Comparison of ENCODE assay signal across 9 cellular contexts in the genomic region with DNA sequence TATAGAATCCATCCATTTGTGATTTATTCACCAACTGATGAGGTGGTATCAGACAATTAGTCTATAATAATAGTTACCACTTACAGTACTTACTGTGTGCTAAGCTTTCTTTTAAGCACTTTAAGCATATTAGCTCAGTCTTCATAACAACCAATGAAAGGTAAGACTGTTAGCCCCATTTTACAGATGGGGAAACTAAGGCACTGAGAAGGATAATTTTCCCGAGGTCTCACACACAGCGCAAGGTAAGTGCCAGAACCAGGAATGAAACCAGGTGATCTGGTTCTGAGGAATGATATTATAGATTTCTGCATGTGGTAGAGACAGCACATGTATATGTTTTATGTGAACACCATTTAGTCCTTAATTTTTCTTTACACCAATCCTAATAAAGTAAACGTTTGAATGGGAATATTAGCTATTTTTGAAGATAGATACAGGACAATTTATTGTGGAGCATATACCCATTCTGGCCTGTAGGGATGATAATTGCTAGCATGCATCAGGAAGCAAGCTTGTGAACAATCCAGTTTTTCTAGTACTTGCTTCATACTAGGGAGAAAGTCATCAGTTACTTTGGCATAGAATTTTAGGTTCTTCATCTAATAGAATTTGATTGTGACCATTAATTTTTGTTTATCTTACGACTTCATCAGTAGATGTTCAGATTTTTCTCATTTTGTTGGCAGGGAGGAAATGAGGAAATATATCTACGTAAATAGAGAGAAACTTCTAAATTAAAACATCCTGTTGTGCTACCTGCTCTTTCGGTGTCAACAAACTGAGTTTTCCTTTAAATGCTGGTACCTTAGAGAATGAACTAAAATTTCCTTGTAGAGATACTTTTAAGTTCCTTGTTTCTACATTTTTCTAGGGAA. TPM values are rescaled to one million over a fixed set of nuclear protein-coding genes. Genes with fewer than 3 reads are reported as not detected.
DNase-seq lines count a peak whose midpoint lies in the region; ATAC-seq, FAIRE-seq and TF ChIP-seq lines count a peak whose summit lies in the region.
"Had no signal": no experiment of that assay in that cellular context is flagged by ENCODE, and none has a peak within 500 bp of the region (broad histone marks: within the 10 kb centered on the region; RNA-seq: fewer than 3 reads in every experiment).

No MANE protein-coding gene starts in this region.

- H3K4me1 Mint-ChIP-seq in activated naive CD8-positive, alpha-beta T cell treated with anti-CD3 and anti-CD28 coated beads, Interleukin-2, amount 50 U/mL, for 24 hours: peaks cover 78% of the 10 kb centered on the region

- peaks cover 1 to 17% of the 10 kb centered on the region in 2 experiments; a peak in 4 of 5 replicates for H3K36me3 ChIP-seq in HepG2 (replicated peaks in 1 of 2; ENCODE audit: control insufficient read depth in 1 of 2, insufficient read depth in 2 of 2, low read length in 2 of 2)

- CTCF ChIA-PET in HepG2 (lab: Yijun Ruan, JAX; ENCODE audit: low intra/inter-chr PET ratio, low total read pairs): no interaction called here

- TF ChIP-seq EP300 in HepG2 (IDR thresholded peaks at IDR 0.05; ENCODE audit: low read depth in 2 of 2, low read length in 2 of 2): no peak
- no peak for TF ChIP-seq EP300 in HepG2 (CRISPR knock-in tag; IDR thresholded peaks at IDR 0.05; ENCODE audit: borderline replicate concordance)

- H3K79me2 ChIP-seq in HepG2 (ENCODE audit: insufficient read depth, low read length): peaks cover 78% of the 10 kb centered on the region

- H3K27ac ChIP-seq in HepG2 (ENCODE audit: extremely low read length, insufficient read depth, low read length): no peak overlapping the region

- H3K4me3 ChIP-seq in HepG2 (replicated peaks in 1 of 3; ENCODE audit: insufficient read depth in 1 of 3, low read depth in 2 of 3, low read length in 3 of 3) (0 out of 6 replicates have a peak overlapping the region, but pooled peaks of 1 of the 3 experiments have one; percentile 0), lower leg skin (ENCODE audit: low read depth, poor library complexity, severe bottlenecking) (no peak overlapping the region)

- ATAC-seq in activated naive CD8-positive, alpha-beta T cell treated with anti-CD3 and anti-CD28 coated beads, Interleukin-2, amount 50 U/mL, for 24 hours: no peak
- ATAC-seq in HepG2: no peak
- ATAC-seq in HG03457 (IDR thresholded peaks at IDR 0.05; ENCODE audit: unreplicated experiment): no peak

- no peaks in the 10 kb centered on the region; a peak in 1 of 5 replicates for H3K27me3 ChIP-seq in HepG2 (ENCODE audit: control insufficient read depth in 1 of 2, insufficient read depth in 2 of 2, low read length in 2 of 2)

- BruUV-seq in HepG2 (replicated peaks; lab: Mats Ljungman, UMichigan): no TSS peak

- H3K4me1 ChIP-seq in HepG2 (ENCODE audit: insufficient read depth, low read length): peaks cover 53% of the 10 kb centered on the region

- H3K9ac ChIP-seq in HepG2 (ENCODE audit: insufficient read depth, low read depth, low read length): no peak overlapping the region

- peaks cover 42% of the 10 kb centered on the region for H3K36me3 Mint-ChIP-seq in activated naive CD8-positive, alpha-beta T cell treated with anti-CD3 and anti-CD28 coated beads, Interleukin-2, amount 50 U/mL, for 24 hours (ENCODE audit: low read depth)

- H2AFZ ChIP-seq in HepG2 (ENCODE audit: low read length): no peak overlapping the region

- intact Hi-C loops in HepG2 (cut with micrococcal nuclease; ENCODE audit: unreplicated experiment): loop anchor here (10.0 kb wide), 1 partner anchor 674 kb away; the partner anchor contains the start of gene OSER1
- intact Hi-C loops in lower leg skin (cut with DNase I; ENCODE audit: low total_unique reads): no loop called here

- H3K27ac Mint-ChIP-seq in activated naive CD8-positive, alpha-beta T cell treated with anti-CD3 and anti-CD28 coated beads, Interleukin-2, amount 50 U/mL, for 24 hours: peak overlapping the region; percentile 63

- H4K20me1 ChIP-seq in HepG2 (ENCODE audit: insufficient read depth, low read length): peaks cover 58% of the 10 kb centered on the region

- DNase-seq in AG08396 (ENCODE audit: low spot score) (peak; percentile 26), HCEC 1CT (peak; percentile 32), HepG2 (ENCODE audit: low spot score) (peak; percentile 31), ACHN (no peak), lower leg skin (ENCODE audit: low spot score in 2 of 2) (no peak), retina (no peak)
- no peak for DNase-seq in activated naive CD8-positive, alpha-beta T cell treated with anti-CD3 and anti-CD28 coated beads, Interleukin-2, amount 50 U/mL, for 24 hours
- DNase-seq: NCI-H1092 treated with DMSO at 0.1 percent for 48 hours had no signal

- 78% methylated on average over 6 of the region's 6 CpGs for WGBS in HepG2 (ENCODE audit: low lambda C conversion rate)
- WGBS in lower leg skin, 2 donors: 40 to 43% methylated on average over 6 of the region's 6 CpGs

- no peak for FAIRE-seq in HepG2 (lab: Jason Lieb, UNC)

- peak overlapping the region; percentile 95 for H3K4me3 Mint-ChIP-seq in activated naive CD8-positive, alpha-beta T cell treated with anti-CD3 and anti-CD28 coated beads, Interleukin-2, amount 50 U/mL, for 24 hours

- peak overlapping the region; percentile 83 for H3K4me2 ChIP-seq in HepG2 (ENCODE audit: low read depth, low read length)

- no peaks in the 10 kb centered on the region for H3K9me3 Mint-ChIP-seq in activated naive CD8-positive, alpha-beta T cell treated with anti-CD3 and anti-CD28 coated beads, Interleukin-2, amount 50 U/mL, for 24 hours

- no peak for TF ChIP-seq RAD21 in HepG2 (CRISPR knock-in tag; IDR thresholded peaks at IDR 0.05)

- POLR2A ChIA-PET in HepG2 (lab: Yijun Ruan, JAX): interaction anchor here (1.0 to 3.0 kb wide), 3 partner anchors 8 to 22 kb away, joined by 3 to 14 read pairs (median 8); partner anchors contain the start of gene PABPC1L

- TF ChIP-seq CTCF in HepG2 (CRISPR knock-in tag; IDR thresholded peaks at IDR 0.05) (no peak), lower leg skin (IDR thresholded peaks at IDR 0.05) (no peak)

- no peaks in the 10 kb centered on the region for H3K27me3 Mint-ChIP-seq in activated naive CD8-positive, alpha-beta T cell treated with anti-CD3 and anti-CD28 coated beads, Interleukin-2, amount 50 U/mL, for 24 hours

- in situ Hi-C loops in HepG2 (cut with HindIII; ENCODE audit: extremely low pct_ligation_motif_present, low pct_unique_long_range_greater_than_20kb) (no loop called here), ACHN (cut with HindIII; ENCODE audit: low pct_ligation_motif_present, low pct_unique_long_range_greater_than_20kb, low sequenced_read_pairs) (no loop called here)

- no peak for TF ChIP-seq POLR2A in HepG2 (IDR thresholded peaks at IDR 0.05; ENCODE audit: insufficient read depth in 1 of 2, low read depth in 2 of 2, low read length in 2 of 2)
- TF ChIP-seq POLR2A in lower leg skin (IDR thresholded peaks at IDR 0.05): no peak

- no peaks in the 10 kb centered on the region for H3K9me3 ChIP-seq in HepG2 (ENCODE audit: low read length)

RNA-seq across cellular contexts. Expression of gene YWHAB, which starts 3.0 kb away (rescaled TPM):
- total RNA-seq in HepG2 (2016; rRNA removed; fragmentation: Illumina TruSeq; extraction: Trizol) (121 and 184 TPM in 2 replicates), lower leg skin (100 to 1,000 TPM in 2 of 4 donors, 10 to 100 TPM in 2; 78.5 to 133 (median 105) TPM)
- 13.1 and 14.3 TPM in 2 replicates for total RNA-seq in HepG2 (2016; cell fraction: cytosol; rRNA removed; fragmentation: Illumina TruSeq; extraction: Trizol; ENCODE audit: low read depth)
- 123 and 180 TPM in 2 replicates for total RNA-seq in HepG2 (2016; cell fraction: insoluble cytoplasmic fraction; rRNA removed; fragmentation: Illumina TruSeq; extraction: Trizol)
- 60.9 and 62.9 TPM in 2 replicates for total RNA-seq in HepG2 (2016; cell fraction: membrane; rRNA removed; fragmentation: Illumina TruSeq; extraction: Trizol)
- 79.4 and 83.5 TPM in 2 replicates for total RNA-seq in HepG2 (2016; cell fraction: nucleus; rRNA removed; fragmentation: Illumina TruSeq; extraction: Trizol)
- 64.0 and 77.2 TPM in 2 replicates for polyA plus RNA-seq in HepG2 (2011; rRNA removed)
- polyA plus RNA-seq in HepG2 (2011; cell fraction: cytosol; rRNA removed): 41.7 and 66.1 TPM in 2 replicates
- 28.9 and 37.6 TPM in 2 replicates for polyA plus RNA-seq in HepG2 (2011; cell fraction: nucleus; rRNA removed)
- polyA plus RNA-seq in HepG2 (2012): 122 and 130 TPM in 2 replicates
- polyA plus RNA-seq in HepG2 (2016; cell fraction: cytosol; fragmentation: Illumina TruSeq; extraction: Trizol; ENCODE audit: low read depth): 22.2 and 23.8 TPM in 2 replicates
- polyA plus RNA-seq in HepG2 (2016; cell fraction: insoluble cytoplasmic fraction; fragmentation: Illumina TruSeq; extraction: Trizol; ENCODE audit: low read depth): 254 and 256 TPM in 2 replicates
- polyA plus RNA-seq in HepG2 (2016; cell fraction: membrane; fragmentation: Illumina TruSeq; extraction: Trizol; ENCODE audit: low read depth): 47.1 and 50.3 TPM in 2 replicates
- polyA plus RNA-seq in HepG2 (2016; cell fraction: nucleus; fragmentation: Illumina TruSeq; extraction: Trizol; ENCODE audit: insufficient read depth, low read depth): 121 and 126 TPM in 2 replicates
- 22.5 and 46.6 TPM in 2 replicates for polyA minus RNA-seq in HepG2 (2011; rRNA and poly(A)+ RNA removed; ENCODE audit: low replicate concordance)
- 38.2 and 43.5 TPM in 2 replicates for polyA minus RNA-seq in HepG2 (2011; cell fraction: cytosol; rRNA and poly(A)+ RNA removed)
- 64.2 and 67.4 TPM in 2 replicates for polyA minus RNA-seq in HepG2 (2011; cell fraction: nucleus; rRNA and poly(A)+ RNA removed)

RNA-seq across cellular contexts. Expression of gene PABPC1L, which starts 21.4 kb away (rescaled TPM):
- total RNA-seq in HepG2 (2016; rRNA removed; fragmentation: Illumina TruSeq; extraction: Trizol): 6.4 and 30.8 TPM in 2 replicates
- total RNA-seq in HepG2 (2016; cell fraction: cytosol; rRNA removed; fragmentation: Illumina TruSeq; extraction: Trizol; ENCODE audit: low read depth): 8.8 and 10.6 TPM in 2 replicates
- 7.2 and 30.6 TPM in 2 replicates for total RNA-seq in HepG2 (2016; cell fraction: insoluble cytoplasmic fraction; rRNA removed; fragmentation: Illumina TruSeq; extraction: Trizol)
- total RNA-seq in HepG2 (2016; cell fraction: membrane; rRNA removed; fragmentation: Illumina TruSeq; extraction: Trizol): 7.7 TPM in 2 replicates
- 68.7 and 74.6 TPM in 2 replicates for total RNA-seq in HepG2 (2016; cell fraction: nucleus; rRNA removed; fragmentation: Illumina TruSeq; extraction: Trizol)
- 252 and 283 TPM in 2 replicates for polyA plus RNA-seq in HepG2 (2011; rRNA removed)
- polyA plus RNA-seq in HepG2 (2011; cell fraction: cytosol; rRNA removed): 48.8 and 52.2 TPM in 2 replicates
- 1,815 and 1,864 TPM in 2 replicates for polyA plus RNA-seq in HepG2 (2011; cell fraction: nucleus; rRNA removed)
- 109 and 110 TPM in 2 replicates for polyA plus RNA-seq in HepG2 (2012)
- 3.4 TPM in 2 replicates for polyA plus RNA-seq in HepG2 (2016; cell fraction: cytosol; fragmentation: Illumina TruSeq; extraction: Trizol; ENCODE audit: low read depth)
- 8.9 and 10.9 TPM in 2 replicates for polyA plus RNA-seq in HepG2 (2016; cell fraction: insoluble cytoplasmic fraction; fragmentation: Illumina TruSeq; extraction: Trizol; ENCODE audit: low read depth)
- 4.4 and 4.6 TPM in 2 replicates for polyA plus RNA-seq in HepG2 (2016; cell fraction: membrane; fragmentation: Illumina TruSeq; extraction: Trizol; ENCODE audit: low read depth)
- polyA plus RNA-seq in HepG2 (2016; cell fraction: nucleus; fragmentation: Illumina TruSeq; extraction: Trizol; ENCODE audit: insufficient read depth, low read depth): 374 and 409 TPM in 2 replicates
- polyA minus RNA-seq in HepG2 (2011; rRNA and poly(A)+ RNA removed; ENCODE audit: low replicate concordance): 12.6 and 64.0 TPM in 2 replicates
- polyA minus RNA-seq in HepG2 (2011; cell fraction: cytosol; rRNA and poly(A)+ RNA removed): 10.6 and 12.0 TPM in 2 replicates
- polyA minus RNA-seq in HepG2 (2011; cell fraction: nucleus; rRNA and poly(A)+ RNA removed): 250 and 264 TPM in 2 replicates
- 10 to 100 TPM in 2 of 4 donors, 1 to 10 TPM in 2; 7.0 to 30.2 (median 9.6) TPM for total RNA-seq in lower leg skin

Comparison
In these comparisons a context has a peak if more than half of its experiments do, and no peak if none do; other contexts are left out.
1. DNase-seq: peak in AG08396 (single experiment), HCEC 1CT (single experiment) and HepG2 (single experiment); none in activated naive CD8-positive, alpha-beta T cell treated with anti-CD3 and anti-CD28 coated beads, Interleukin-2, amount 50 U/mL, for 24 hours (single experiment), ACHN (single experiment), lower leg skin (0 of 2) and retina (single experiment).